Comparison of ENCODE assay signal across 1 cellular context in the genomic region with DNA sequence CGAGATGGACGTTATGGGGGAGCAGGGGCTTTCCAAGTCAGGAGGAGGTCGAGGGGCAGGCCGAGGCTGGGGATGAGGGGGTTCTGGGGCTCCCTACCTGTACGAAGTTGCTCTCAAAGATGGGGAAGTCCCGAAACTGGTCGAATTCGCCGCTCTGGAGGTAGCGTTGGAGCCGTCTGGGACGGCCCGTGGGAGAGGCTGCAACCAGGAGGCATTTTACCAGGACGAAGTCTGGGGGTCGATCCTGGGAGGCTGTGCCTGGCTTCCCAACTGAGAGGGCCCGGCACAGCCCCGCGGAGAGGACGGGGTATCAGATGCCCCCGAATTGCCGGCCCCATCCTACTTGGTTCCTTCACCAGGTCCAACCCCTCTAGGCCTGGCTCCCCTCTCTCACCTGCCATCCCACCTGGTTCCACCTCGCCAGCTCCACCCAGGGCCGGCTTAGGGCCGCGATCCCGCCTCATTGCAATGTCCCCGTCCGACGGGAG.
TF ChIP-seq lines count a peak whose summit lies in the region.

No MANE protein-coding gene starts in this region.

TF ChIP-seq in endothelial cell of umbilical vein, 7 proteins besides CTCF, POLR2A, EP300 and RAD21:
- TF ChIP-seq FOS (IDR thresholded peaks at IDR 0.05; ENCODE audit: borderline replicate concordance, insufficient read depth, low read length) (no peak), MYC (IDR thresholded peaks at IDR 0.05; ENCODE audit: low read depth, low read length) (no peak), POLR2AphosphoS5 (IDR thresholded peaks at IDR 0.05; ENCODE audit: insufficient read depth, low read depth, low read length) (no peak), GATA2 (IDR thresholded peaks at IDR 0.05; ENCODE audit: insufficient read depth, insufficient read length, low read depth, low read length) (no peak), JUN (IDR thresholded peaks at IDR 0.05; ENCODE audit: borderline replicate concordance, insufficient read depth, insufficient read length, low read depth) (no peak), EZH2 (IDR thresholded peaks at IDR 0.05; ENCODE audit: borderline replicate concordance, low read depth, low read length, severe bottlenecking) (no peak)
- TF ChIP-seq, protein P1, sequence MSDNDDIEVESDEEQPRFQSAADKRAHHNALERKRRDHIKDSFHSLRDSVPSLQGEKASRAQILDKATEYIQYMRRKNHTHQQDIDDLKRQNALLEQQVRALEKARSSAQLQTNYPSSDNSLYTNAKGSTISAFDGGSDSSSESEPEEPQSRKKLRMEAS (IDR thresholded peaks at IDR 0.05; ENCODE audit: insufficient read depth, insufficient read length) = no peak
TF ChIP-seq in endothelial cell of umbilical vein: peak in this region for 0.
